11 cellular contexts compared by ENCODE assay signal in the genomic region with DNA sequence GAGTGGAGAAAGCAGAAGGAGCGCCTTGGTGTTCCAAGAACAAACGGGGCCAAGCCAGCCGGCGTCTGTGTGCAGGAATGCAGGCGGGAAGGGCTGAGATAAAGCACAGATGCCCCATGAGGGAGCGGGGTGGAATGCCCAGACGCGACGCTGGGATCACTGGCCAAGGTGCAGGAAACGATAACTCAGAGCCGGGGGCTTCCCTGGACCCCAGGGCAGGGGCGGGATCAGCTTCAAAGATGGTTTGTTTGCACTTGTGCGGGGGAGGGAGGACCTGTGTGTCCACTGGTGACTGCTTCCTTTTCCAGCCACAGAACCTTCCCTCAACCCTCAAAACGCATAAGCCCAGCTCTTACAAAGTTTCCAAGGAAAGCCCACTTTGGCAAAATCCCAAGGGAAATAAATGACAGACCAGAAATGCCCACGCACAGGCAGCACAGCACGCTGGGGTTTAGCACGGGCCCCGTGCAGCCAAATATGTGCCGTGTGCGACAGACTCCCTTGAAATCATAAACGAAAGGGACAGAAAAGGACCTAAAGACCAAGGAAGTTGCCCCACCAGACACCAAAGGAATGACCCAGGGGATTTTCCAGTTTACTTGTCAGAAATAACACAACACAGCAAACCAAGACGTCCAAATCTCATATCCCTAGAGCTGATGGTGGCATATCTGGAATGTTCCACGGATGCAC.
DNase-seq lines count a peak whose midpoint lies in the region; ATAC-seq and TF ChIP-seq lines count a peak whose summit lies in the region.
"Had no signal": no experiment of that assay in that cellular context is flagged by ENCODE, and none has a peak within 500 bp of the region (broad histone marks: within the 10 kb centered on the region; RNA-seq: fewer than 3 reads in every experiment).

No MANE protein-coding gene starts in this region.

- no peaks in the 10 kb centered on the region for H3K79me2 ChIP-seq in hepatocyte
- H3K79me2 ChIP-seq in mammary epithelial cell (ENCODE audit: insufficient read depth, low read length): no peaks in the 10 kb centered on the region

- peak overlapping the region in 1 of 4 donors; percentile 17 for H3K27ac ChIP-seq in body of pancreas
- peak overlapping the region; percentile 76 for H3K27ac ChIP-seq in hepatocyte
- H3K27ac ChIP-seq in sigmoid colon: peak overlapping the region; percentile 10 to 68 (median 36)
- no peak overlapping the region for H3K27ac ChIP-seq in mammary epithelial cell (ENCODE audit: insufficient read depth, low read depth, low read length)
- H3K27ac ChIP-seq in esophagus squamous epithelium: no peak overlapping the region
- H3K27ac ChIP-seq: WERI-Rb-1 had no signal

- WGBS in body of pancreas, 2 donors: 43 to 46% methylated on average over 22 to 23 of the region's 23 CpGs
- WGBS in hepatocyte (ENCODE audit: low lambda C conversion rate, missing lambda C conversion rate): 30% methylated on average over 23 of the region's 23 CpGs
- WGBS in sigmoid colon, 2 donors: 79 to 87% methylated on average over 23 of the region's 23 CpGs
- WGBS in mammary epithelial cell (ENCODE audit: low coverage, missing lambda C conversion rate): 39% methylated on average over 23 of the region's 23 CpGs
- 35 to 57% methylated on average over 16 to 20 of the region's 23 CpGs for WGBS in esophagus squamous epithelium, 2 donors

- H3K9ac ChIP-seq in mammary epithelial cell (ENCODE audit: insufficient read depth, low read length): no peak overlapping the region

- DNase-seq in ELF-1 (ENCODE audit: low read depth, low spot score) (peak; percentile 80), body of pancreas (peak; percentile 59 to 70 (median 63)), hepatocyte (ENCODE audit: low spot score) (peak; percentile 79), sigmoid colon (peak; percentile 85), mammary epithelial cell (no peak), NCI-H1417 (lab: John Stamatoyannopoulos, UW) (no peak), esophagus squamous epithelium (lab: John Stamatoyannopoulos, UW) (no peak), HuH-7 (ENCODE audit: low spot score) (no peak)
- DNase-seq: activated naive CD4-positive, alpha-beta T cell treated with anti-CD3 and anti-CD28 coated beads, Interleukin-2, amount 10 ng/mL, durations not matched to agents 7 days and 5 days; midbrain; WERI-Rb-1 had no signal

- dilution Hi-C loops in mammary epithelial cell (cut with HindIII; ENCODE audit: low sequenced_read_pairs): no loop called here

- H4K20me1 ChIP-seq in hepatocyte (ENCODE audit: insufficient read depth, poor library complexity, severe bottlenecking) (no peaks in the 10 kb centered on the region), mammary epithelial cell (ENCODE audit: insufficient read depth, low read length) (no peaks in the 10 kb centered on the region)

- ATAC-seq in body of pancreas: peak; percentile 69

- CTCF ChIA-PET in mammary epithelial cell (lab: Charles Lee; ENCODE audit: low non-redundant PET): no interaction called here

- H3K36me3 ChIP-seq in body of pancreas (replicated peaks in 1 of 2; ENCODE audit: insufficient read depth in 1 of 2, low read depth in 2 of 2) (no peaks in the 10 kb centered on the region), hepatocyte (replicated peaks; ENCODE audit: insufficient read depth, low read depth) (no peaks in the 10 kb centered on the region), sigmoid colon (no peaks in the 10 kb centered on the region), mammary epithelial cell (ENCODE audit: insufficient read depth, low read length) (no peaks in the 10 kb centered on the region), esophagus squamous epithelium (peaks cover 0 to 7% (median 0%) of the 10 kb centered on the region in 3 donors)
- H3K36me3 ChIP-seq: WERI-Rb-1 had no signal

- H3K9me2 ChIP-seq in hepatocyte (replicated peaks; ENCODE audit: insufficient read depth): no peaks in the 10 kb centered on the region

- no TSS peak for BruUV-seq in mammary epithelial cell (replicated peaks; lab: Mats Ljungman, UMichigan)

- H3K4me2 ChIP-seq in hepatocyte (peak overlapping the region; percentile 62), mammary epithelial cell (ENCODE audit: insufficient read depth, low read depth, low read length) (no peak overlapping the region)

- TF ChIP-seq POLR2A in body of pancreas (IDR thresholded peaks at IDR 0.05) (no peak), sigmoid colon (IDR thresholded peaks at IDR 0.05) (no peak), esophagus squamous epithelium (IDR thresholded peaks at IDR 0.05) (no peak)

- H3K27me3 ChIP-seq in body of pancreas (no peaks in the 10 kb centered on the region), hepatocyte (no peaks in the 10 kb centered on the region), sigmoid colon (no peaks in the 10 kb centered on the region), mammary epithelial cell (ENCODE audit: insufficient read depth, low read length) (no peaks in the 10 kb centered on the region), esophagus squamous epithelium (peaks cover 0 to 3% (median 0%) of the 10 kb centered on the region in 4 donors)

- H3K4me3 ChIP-seq in body of pancreas (no peak overlapping the region), hepatocyte (no peak overlapping the region), sigmoid colon (peak overlapping the region in 1 of 4 donors; percentile 19), mammary epithelial cell (replicated peaks in 1 of 3; ENCODE audit: insufficient read depth in 1 of 3, low read depth in 2 of 3, low read length in 3 of 3) (no peak overlapping the region), esophagus squamous epithelium (no peak overlapping the region)

- H3K4me1 ChIP-seq in body of pancreas (peaks cover 24% of the 10 kb centered on the region), hepatocyte (ENCODE audit: insufficient read depth) (peaks cover 18% of the 10 kb centered on the region), sigmoid colon (peaks cover 0 to 23% (median 23%) of the 10 kb centered on the region in 4 donors), mammary epithelial cell (ENCODE audit: insufficient read depth, low read length) (no peaks in the 10 kb centered on the region), esophagus squamous epithelium (peaks cover 0 to 14% (median 0%) of the 10 kb centered on the region in 3 donors)

- H3K9me3 ChIP-seq in body of pancreas: no peaks in the 10 kb centered on the region
- H3K9me3 ChIP-seq in hepatocyte (ENCODE audit: low read depth): no peaks in the 10 kb centered on the region
- H3K9me3 ChIP-seq in sigmoid colon: no peaks in the 10 kb centered on the region
- H3K9me3 ChIP-seq in mammary epithelial cell (replicated peaks; ENCODE audit: insufficient read depth, low read length): no peaks in the 10 kb centered on the region
- H3K9me3 ChIP-seq in esophagus squamous epithelium: no peaks in the 10 kb centered on the region

- no peak for TF ChIP-seq CTCF in body of pancreas (IDR thresholded peaks at IDR 0.05)
- no peak for TF ChIP-seq CTCF in hepatocyte (IDR thresholded peaks at IDR 0.05; ENCODE audit: poor library complexity)
- TF ChIP-seq CTCF in sigmoid colon (IDR thresholded peaks at IDR 0.05): no peak
- TF ChIP-seq CTCF in mammary epithelial cell (conservative IDR thresholded peaks at IDR 0.05 in 1 of 2, IDR thresholded peaks at IDR 0.05 in 1 of 2; ENCODE audit: extremely low read depth in 1 of 2, insufficient read depth in 1 of 2, low read depth in 1 of 2, low read length in 2 of 2): no peak
- no peak for TF ChIP-seq CTCF in esophagus squamous epithelium (IDR thresholded peaks at IDR 0.05)

- no peak overlapping the region for H2AFZ ChIP-seq in hepatocyte
- H2AFZ ChIP-seq in mammary epithelial cell (ENCODE audit: low read depth, low read length): no peak overlapping the region

- in situ Hi-C loops in mammary epithelial cell (cut with MboI; ENCODE audit: low sequenced_read_pairs in 2 of 2): no loop called here

- intact Hi-C loops in body of pancreas (cut with DNase I): no loop called here
- intact Hi-C loops in sigmoid colon (cut with DNase I): no loop called here
- intact Hi-C loops in mammary epithelial cell (cut with micrococcal nuclease): no loop called here
- intact Hi-C loops in esophagus squamous epithelium (cut with DNase I): no loop called here

- peak in 1 of 4 donors; percentile 15 for TF ChIP-seq EP300 in sigmoid colon (IDR thresholded peaks at IDR 0.05)

Comparison
In these comparisons a context has a peak if more than half of its experiments do, and no peak if none do; other contexts are left out.
1. DNase-seq: peak in ELF-1 (single experiment), body of pancreas (4 of 4), hepatocyte (single experiment) and sigmoid colon (single experiment); none in mammary epithelial cell (single experiment), NCI-H1417 (0 of 3), esophagus squamous epithelium (single experiment) and HuH-7 (single experiment).
2. H3K27ac ChIP-seq: peak in hepatocyte (single experiment) and sigmoid colon (4 of 4); none in mammary epithelial cell (single experiment) and esophagus squamous epithelium (0 of 4).